30 cellular contexts compared by ENCODE assay signal in the genomic region with DNA sequence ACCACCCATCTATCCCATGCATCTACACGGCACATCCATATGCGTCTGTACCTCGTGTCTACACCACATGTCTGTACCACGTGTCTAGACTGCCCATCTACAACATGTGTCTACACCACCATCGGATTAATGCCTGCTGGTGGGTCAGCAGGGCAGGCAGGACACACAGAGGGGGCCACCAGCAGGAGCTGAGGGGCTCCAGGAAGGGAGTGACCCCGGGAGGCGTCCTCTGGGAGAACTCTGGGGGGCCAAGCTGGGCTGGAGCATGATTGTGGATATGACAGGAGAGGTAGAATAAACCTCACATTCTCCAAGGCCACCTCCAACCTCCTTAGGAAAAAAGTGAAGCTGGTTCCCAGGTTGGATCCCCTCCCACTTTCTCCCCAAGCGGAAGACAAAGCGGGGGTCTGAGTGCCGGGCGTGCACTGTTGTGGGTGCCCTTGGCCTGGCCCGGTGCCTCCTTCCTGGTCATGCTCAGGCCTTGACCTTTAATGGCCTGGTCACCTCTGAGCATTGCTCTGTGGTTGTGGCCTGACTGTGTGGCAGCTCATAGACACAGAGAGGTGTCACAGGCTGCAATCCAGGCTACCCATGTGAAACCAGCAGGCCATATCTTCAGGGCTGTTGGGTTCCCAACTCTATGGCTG. TPM values are rescaled to one million over a fixed set of nuclear protein-coding genes. Genes with fewer than 3 reads are reported as not detected.
DNase-seq lines count a peak whose midpoint lies in the region; ATAC-seq, FAIRE-seq and TF ChIP-seq lines count a peak whose summit lies in the region.
"Had no signal": no experiment of that assay in that cellular context is flagged by ENCODE, and none has a peak within 500 bp of the region (broad histone marks: within the 10 kb centered on the region; RNA-seq: fewer than 3 reads in every experiment).

No MANE protein-coding gene starts in this region.

- no peaks in the 10 kb centered on the region for H3K36me3 Mint-ChIP-seq in activated naive CD4-positive, alpha-beta T cell treated with anti-CD3 and anti-CD28 coated beads, Interleukin-2, amount 10 ng/mL, durations not matched to agents 7 days and 5 days
- H3K36me3 Mint-ChIP-seq in Calu3 (ENCODE audit: insufficient read depth, unreplicated experiment) = no peaks in the 10 kb centered on the region
- H3K36me3 Mint-ChIP-seq: CD4-positive, CD25-positive, alpha-beta regulatory T cell had no signal

- no peaks in the 10 kb centered on the region for H3K36me3 ChIP-seq in H1 (ENCODE audit: control insufficient read depth in 2 of 4, insufficient read depth in 4 of 4, low read length in 3 of 4)
- H3K36me3 ChIP-seq in osteoblast (ENCODE audit: insufficient read depth, low read length) = no peaks in the 10 kb centered on the region
- H3K36me3 ChIP-seq in transverse colon = no peaks in the 10 kb centered on the region
- H3K36me3 ChIP-seq: BE2C, HAP-1, MG63, SJSA1 had no signal

- TF ChIP-seq RAD21 in H1 (IDR thresholded peaks at IDR 0.05 in 1 of 2, conservative IDR thresholded peaks at IDR 0.05 in 1 of 2; ENCODE audit: low read depth in 2 of 2, low read length in 2 of 2) = no peak

- CTCF ChIA-PET in activated naive CD4-positive, alpha-beta T cell treated with anti-CD3 and anti-CD28 coated beads, Interleukin-2, amount 10 ng/mL, durations not matched to agents 7 days and 5 days (lab: Charles Lee) = interaction anchor here (0.8 kb wide), 1 partner anchor 265 kb away, joined by 3 read pairs; no protein-coding TSS in a partner anchor
- CTCF ChIA-PET in H1 (lab: Charles Lee; ENCODE audit: partially characterized antibody) (interaction anchor here (0.8 kb wide), 1 partner anchor 405 kb away, joined by 3 read pairs; no protein-coding TSS in a partner anchor), Calu3 (lab: Charles Lee) (no interaction called here)

- H3K23ac ChIP-seq in H1 (ENCODE audit: insufficient read length) = no peak overlapping the region

- H2BK20ac ChIP-seq in H1 (ENCODE audit: low read length) = no peak overlapping the region

- H3K79me2 ChIP-seq in H1 (ENCODE audit: control insufficient read depth in 1 of 2, insufficient read depth in 2 of 2, low read length in 2 of 2) (no peaks in the 10 kb centered on the region), osteoblast (ENCODE audit: insufficient read depth, low read length) (no peaks in the 10 kb centered on the region)

- no peak for ATAC-seq in left lobe of liver

- no peak overlapping the region for H2AFZ ChIP-seq in H1 (ENCODE audit: low read length)
- no peak overlapping the region for H2AFZ ChIP-seq in osteoblast (ENCODE audit: low read length)
- H2AFZ ChIP-seq: GM23338, PC-9 had no signal

- no peak overlapping the region for H3K4me3 ChIP-seq in H1 (ENCODE audit: extremely low read depth in 1 of 4, insufficient read depth in 2 of 4, low read depth in 3 of 4, low read length in 4 of 4)
- H3K4me3 ChIP-seq in osteoblast (ENCODE audit: insufficient read depth, low read length) = no peak overlapping the region
- H3K4me3 ChIP-seq in transverse colon = no peak overlapping the region
- H3K4me3 ChIP-seq: GM23338, HAP-1, MG63, PC-9, SJSA1 had no signal

- H2AK5ac ChIP-seq in H1 (ENCODE audit: low read depth, low read length) = no peak overlapping the region

- H3K27ac ChIP-seq in H1 (ENCODE audit: low read depth, low read length) (no peak overlapping the region), osteoblast (ENCODE audit: low read depth, low read length) (no peak overlapping the region), transverse colon (no peak overlapping the region)
- H3K27ac ChIP-seq: PC-9, SJSA1 had no signal

- no peaks in the 10 kb centered on the region for H3K79me1 ChIP-seq in H1 (ENCODE audit: low read depth, low read length)

- no peak overlapping the region for H3K4ac ChIP-seq in H1 (replicated peaks; ENCODE audit: insufficient read length, low read depth, low read length)

- H4K91ac ChIP-seq in H1 (replicated peaks; ENCODE audit: insufficient read length, low read length) = peak overlapping the region; percentile 6

- in situ Hi-C loops in transverse colon (cut with MboI; ENCODE audit: low pct_ligation_motif_present in 1 of 4, low pct_unique_long_range_greater_than_20kb in 1 of 4, low sequenced_read_pairs in 3 of 4) = loop anchor here in 3 of 4 donors (25.0 kb wide), 2 partner anchors 392 to 417 kb away; no protein-coding TSS in a partner anchor

- H2BK12ac ChIP-seq in H1 (ENCODE audit: low read depth, low read length) = no peak overlapping the region

- H3K4me2 ChIP-seq in H1 (ENCODE audit: insufficient read depth in 1 of 2, low read depth in 2 of 2, low read length in 2 of 2) (no peak overlapping the region), osteoblast (ENCODE audit: insufficient read depth, low read length) (no peak overlapping the region)
- H3K4me2 ChIP-seq: GM23338, PC-9 had no signal

- BruUV-seq in Calu3 (replicated peaks; lab: Mats Ljungman, UMichigan) = no TSS peak

- no peak overlapping the region for H2BK5ac ChIP-seq in H1 (ENCODE audit: low read depth, low read length)

- H3K27ac Mint-ChIP-seq in activated naive CD4-positive, alpha-beta T cell treated with anti-CD3 and anti-CD28 coated beads, Interleukin-2, amount 10 ng/mL, durations not matched to agents 7 days and 5 days = no peak overlapping the region
- no peak overlapping the region for H3K27ac Mint-ChIP-seq in Calu3 (ENCODE audit: unreplicated experiment)
- H3K27ac Mint-ChIP-seq: GM23338 had no signal

- DNase-seq in activated naive CD4-positive, alpha-beta T cell treated with anti-CD3 and anti-CD28 coated beads, Interleukin-2, amount 10 ng/mL, durations not matched to agents 7 days and 5 days = peak; percentile 11
- DNase-seq in activated naive CD4-positive, alpha-beta T cell treated with Interleukin-2 at 50 U/mL for 16 hours = no peak
- DNase-seq in H1 (ENCODE audit: low read depth in 1 of 2, low spot score in 2 of 2) (no peak), osteoblast (ENCODE audit: insufficient read length, low spot score, missing footprints) (peak; percentile 77), transverse colon (peak; percentile 6), GM10266 (ENCODE audit: extremely low spot score) (no peak), left lobe of liver (ENCODE audit: low spot score) (no peak), Calu3 (no peak)
- DNase-seq: 8988T; ACHN; BE2C; CD4-positive, CD25-positive, alpha-beta regulatory T cell; DMS53; IMR-90; KG1; MG63; NCI-H1105 treated with DMSO at 0.1 percent for 48 hours; NCI-H146; NCI-H1930; NCI-H2107; NCI-H446 treated with DMSO at 0.1 percent for 48 hours; NCI-H526 treated with DMSO at 0.1 percent for 48 hours; PC-9 had no signal

- no peak overlapping the region for H2BK15ac ChIP-seq in H1 (ENCODE audit: low read length)

- H3K27me3 ChIP-seq in H1 (replicated peaks in 1 of 4; ENCODE audit: control insufficient read depth in 3 of 4, extremely low read depth in 1 of 4, insufficient read depth in 3 of 4, low read length in 3 of 4) (no peaks in the 10 kb centered on the region; a peak in 1 of 7 replicates), osteoblast (ENCODE audit: insufficient read depth, low read length) (no peaks in the 10 kb centered on the region), transverse colon (peaks cover 30% of the 10 kb centered on the region)
- H3K27me3 ChIP-seq: SJSA1 had no signal

- no peak for FAIRE-seq in H1 (lab: Jason Lieb, UNC)

- H3K9ac ChIP-seq in H1 (replicated peaks in 1 of 4; ENCODE audit: extremely low read depth in 1 of 4, low read depth in 3 of 4, low read length in 3 of 4) = no peak overlapping the region

- POLR2A ChIA-PET in H1 (lab: Charles Lee; ENCODE audit: partially characterized antibody) = interaction anchor here (0.5 kb wide), 1 partner anchor 21 kb away, joined by 4 read pairs; no protein-coding TSS in a partner anchor

- H3K27me3 Mint-ChIP-seq in activated naive CD4-positive, alpha-beta T cell treated with anti-CD3 and anti-CD28 coated beads, Interleukin-2, amount 10 ng/mL, durations not matched to agents 7 days and 5 days = peaks cover 23% of the 10 kb centered on the region
- H3K27me3 Mint-ChIP-seq in Calu3 (ENCODE audit: unreplicated experiment) = peaks cover 39% of the 10 kb centered on the region
- H3K27me3 Mint-ChIP-seq: CD4-positive, CD25-positive, alpha-beta regulatory T cell had no signal

- H3K9me3 ChIP-seq in H1 (ENCODE audit: insufficient read depth in 2 of 2, low read depth in 1 of 2, low read length in 1 of 2) (peaks cover 64 to 97% of the 10 kb centered on the region in 2 experiments), osteoblast (ENCODE audit: low read depth, low read length) (no peaks in the 10 kb centered on the region), transverse colon (no peaks in the 10 kb centered on the region)
- H3K9me3 ChIP-seq: BE2C, HAP-1, MG63, SJSA1 had no signal

- intact Hi-C loops in transverse colon (cut with DNase I; ENCODE audit: low total_unique reads) = no loop called here
- intact Hi-C loops in Calu3 (cut with micrococcal nuclease; ENCODE audit: unreplicated experiment) = no loop called here

- H4K8ac ChIP-seq in H1 (ENCODE audit: extremely low read depth, insufficient read depth, low read length) = no peak overlapping the region; the same call in 1 of the 2 replicates

- H3K4me3 Mint-ChIP-seq in activated naive CD4-positive, alpha-beta T cell treated with anti-CD3 and anti-CD28 coated beads, Interleukin-2, amount 10 ng/mL, durations not matched to agents 7 days and 5 days = no peak overlapping the region
- no peak overlapping the region for H3K4me3 Mint-ChIP-seq in Calu3 (ENCODE audit: low read depth, unreplicated experiment)
- H3K4me3 Mint-ChIP-seq: CD4-positive, CD25-positive, alpha-beta regulatory T cell; GM23338 had no signal

- H3K18ac ChIP-seq in H1 (ENCODE audit: extremely low read depth, low read length) = no peak overlapping the region

- H4K20me1 ChIP-seq in H1 (replicated peaks in 1 of 2; ENCODE audit: control insufficient read depth in 1 of 2, insufficient read depth in 2 of 2, low read length in 2 of 2) (no peaks in the 10 kb centered on the region), osteoblast (ENCODE audit: insufficient read depth, low read length) (no peaks in the 10 kb centered on the region)

- no peak for TF ChIP-seq POLR2A in H1 (IDR thresholded peaks at IDR 0.05; ENCODE audit: control extremely low read depth in 1 of 2, low read depth in 2 of 2, low read length in 2 of 2)
- TF ChIP-seq POLR2A in transverse colon (IDR thresholded peaks at IDR 0.05) = no peak

- H3K56ac ChIP-seq in H1 (replicated peaks; ENCODE audit: insufficient read length, low read depth, low read length) = no peak overlapping the region

- peaks cover 0 to 10% (median 0%) of the 10 kb centered on the region in 4 experiments; a peak in 1 of 7 replicates for H3K4me1 ChIP-seq in H1 (replicated peaks in 1 of 4; ENCODE audit: control insufficient read depth in 3 of 4, insufficient read depth in 4 of 4, low read length in 3 of 4)
- no peaks in the 10 kb centered on the region for H3K4me1 ChIP-seq in osteoblast (ENCODE audit: insufficient read depth, low read length)
- no peaks in the 10 kb centered on the region for H3K4me1 ChIP-seq in transverse colon
- H3K4me1 ChIP-seq: BE2C, HAP-1, SJSA1 had no signal

- no peaks in the 10 kb centered on the region for H3K4me1 Mint-ChIP-seq in activated naive CD4-positive, alpha-beta T cell treated with anti-CD3 and anti-CD28 coated beads, Interleukin-2, amount 10 ng/mL, durations not matched to agents 7 days and 5 days
- no peaks in the 10 kb centered on the region for H3K4me1 Mint-ChIP-seq in Calu3 (ENCODE audit: low read depth, unreplicated experiment)
- H3K4me1 Mint-ChIP-seq: CD4-positive, CD25-positive, alpha-beta regulatory T cell had no signal

- no peak overlapping the region for H4K5ac ChIP-seq in H1 (ENCODE audit: insufficient read length, low read depth, low read length)

- WGBS in H1 (ENCODE audit: extremely low coverage in 1 of 2, insufficient coverage in 1 of 2, insufficient read length in 1 of 2, insufficient replicate concordance in 2 of 2, low coverage in 1 of 2, low lambda C conversion rate in 2 of 2, missing lambda C conversion rate in 1 of 2), 2 experiments = 82% methylated on average over 12 of the region's 12 CpGs; no CpG with 5 or more reads in 1 of the 2 experiments
- 65 to 91% methylated on average over 4 to 12 of the region's 12 CpGs for WGBS in transverse colon (ENCODE audit: low coverage in 1 of 2), 2 donors

- no peak overlapping the region for H3K14ac ChIP-seq in H1 (ENCODE audit: insufficient read length)

- H2BK120ac ChIP-seq in H1 (replicated peaks; ENCODE audit: low read depth, low read length) = no peak overlapping the region

- no peaks in the 10 kb centered on the region for H3K9me3 Mint-ChIP-seq in activated naive CD4-positive, alpha-beta T cell treated with anti-CD3 and anti-CD28 coated beads, Interleukin-2, amount 10 ng/mL, durations not matched to agents 7 days and 5 days
- H3K9me3 Mint-ChIP-seq in Calu3 (ENCODE audit: low read depth, unreplicated experiment) = no peaks in the 10 kb centered on the region
- H3K9me3 Mint-ChIP-seq: CD4-positive, CD25-positive, alpha-beta regulatory T cell had no signal

- no peak for TF ChIP-seq EP300 in H1 (IDR thresholded peaks at IDR 0.05; ENCODE audit: borderline replicate concordance in 1 of 2, low read depth in 2 of 2, low read length in 2 of 2)
- no peak for TF ChIP-seq EP300 in transverse colon (IDR thresholded peaks at IDR 0.05; ENCODE audit: low read depth)

- no peaks in the 10 kb centered on the region for H3K23me2 ChIP-seq in H1 (ENCODE audit: low read depth, low read length)

- TF ChIP-seq CTCF in H1 (IDR thresholded peaks at IDR 0.05; ENCODE audit: control extremely low read depth in 1 of 3, insufficient read depth in 1 of 3, low read depth in 1 of 3, low read length in 3 of 3) (no peak), osteoblast (IDR thresholded peaks at IDR 0.05; ENCODE audit: extremely low read depth, low read depth, low read length) (no peak), transverse colon (IDR thresholded peaks at IDR 0.05) (no peak), GM10266 (IDR thresholded peaks at IDR 0.05; ENCODE audit: control insufficient read depth, insufficient read depth, low read depth, missing control alignments) (no peak), Calu3 (IDR thresholded peaks at IDR 0.05; ENCODE audit: unreplicated experiment) (no peak)

RNA-seq across cellular contexts. Expression of gene ACTRT2, which starts 0.9 kb away (rescaled TPM):
- total RNA-seq in H1 (2021; fragmentation: NEBNext Ultra II Directional; extraction: Animal tissue kit (Norgen Biotek cat#: 25700)) = not detected in 2 replicates
- polyA plus RNA-seq in H1 (2011; rRNA removed) = not detected in 2 replicates
- polyA plus RNA-seq in H1 (2011; cell fraction: cytosol; rRNA removed) = not detected
- polyA plus RNA-seq in H1 (2011; cell fraction: nucleus; rRNA removed) = not detected
- polyA plus RNA-seq in H1 (2012, experiment 1 of 2) = not detected in 4 replicates
- 0.12 TPM for polyA plus RNA-seq in H1 (2012, experiment 2 of 2)
- not detected for polyA plus RNA-seq in H1 (2013, experiment 1 of 2)
- polyA plus RNA-seq in H1 (2013, experiment 2 of 2) = not detected
- polyA minus RNA-seq in H1 (2011; rRNA and poly(A)+ RNA removed) = not detected in 2 replicates
- polyA minus RNA-seq in H1 (2011; cell fraction: cytosol; rRNA and poly(A)+ RNA removed) = not detected
- not detected for polyA minus RNA-seq in H1 (2011; cell fraction: nucleus; rRNA and poly(A)+ RNA removed)
- total RNA-seq in osteoblast (not detected in 2 replicates), transverse colon (not detected), left lobe of liver (not detected), Calu3 (2022) (not detected in 2 replicates)
- total RNA-seq: CD4-positive, CD25-positive, alpha-beta regulatory T cell; Daoy; G401; GM23338; IMR-90; PC-9; Right ventricle myocardium superior; RPMI7951; SJSA1 had no signal
- polyA plus RNA-seq: CD4-positive, CD25-positive, alpha-beta regulatory T cell; GM23338; IMR-90 had no signal

RNA-seq across cellular contexts. Expression of gene PRDM16, which starts 48.6 kb away (rescaled TPM):
- total RNA-seq in H1 (2021; fragmentation: NEBNext Ultra II Directional; extraction: Animal tissue kit (Norgen Biotek cat#: 25700)) = 0.43 and 0.46 TPM in 2 replicates
- 0.38 and 0.39 TPM in 2 replicates for polyA plus RNA-seq in H1 (2011; rRNA removed)
- polyA plus RNA-seq in H1 (2011; cell fraction: cytosol; rRNA removed) = 0.54 TPM
- 1.1 TPM for polyA plus RNA-seq in H1 (2011; cell fraction: nucleus; rRNA removed)
- 0.25 to 0.69 TPM (median 0.53 TPM) in 4 replicates for polyA plus RNA-seq in H1 (2012, experiment 1 of 2)
- polyA plus RNA-seq in H1 (2012, experiment 2 of 2) = 0.14 TPM
- polyA plus RNA-seq in H1 (2013, experiment 1 of 2) = 0.18 TPM
- polyA plus RNA-seq in H1 (2013, experiment 2 of 2) = 0.26 TPM
- 0.13 and 0.24 TPM in 2 replicates for polyA minus RNA-seq in H1 (2011; rRNA and poly(A)+ RNA removed)
- polyA minus RNA-seq in H1 (2011; cell fraction: cytosol; rRNA and poly(A)+ RNA removed) = 0.15 TPM
- 1.2 TPM for polyA minus RNA-seq in H1 (2011; cell fraction: nucleus; rRNA and poly(A)+ RNA removed)
- total RNA-seq in osteoblast (6.5 and 8.3 TPM in 2 replicates), transverse colon (under 1 TPM in 2 of 4 donors, not detected in 2; 0.41 to 0.95 TPM), left lobe of liver (0.43 TPM), Calu3 (2022) (0.09 and 0.66 TPM in 2 replicates)
- total RNA-seq: IMR-90, PC-9, RPMI7951 had no signal
- polyA plus RNA-seq: CD4-positive, CD25-positive, alpha-beta regulatory T cell had no signal

Comparison
In these comparisons a context has a peak if more than half of its experiments do, and no peak if none do; other contexts are left out.
1. DNase-seq: peak in activated naive CD4-positive, alpha-beta T cell treated with anti-CD3 and anti-CD28 coated beads, Interleukin-2, amount 10 ng/mL, durations not matched to agents 7 days and 5 days (single experiment), osteoblast (single experiment) and transverse colon (single experiment); none in activated naive CD4-positive, alpha-beta T cell treated with Interleukin-2 at 50 U/mL for 16 hours (single experiment), H1 (0 of 2), GM10266 (single experiment), left lobe of liver (single experiment) and Calu3 (single experiment).